18 cellular contexts compared by ENCODE assay signal in the genomic region with DNA sequence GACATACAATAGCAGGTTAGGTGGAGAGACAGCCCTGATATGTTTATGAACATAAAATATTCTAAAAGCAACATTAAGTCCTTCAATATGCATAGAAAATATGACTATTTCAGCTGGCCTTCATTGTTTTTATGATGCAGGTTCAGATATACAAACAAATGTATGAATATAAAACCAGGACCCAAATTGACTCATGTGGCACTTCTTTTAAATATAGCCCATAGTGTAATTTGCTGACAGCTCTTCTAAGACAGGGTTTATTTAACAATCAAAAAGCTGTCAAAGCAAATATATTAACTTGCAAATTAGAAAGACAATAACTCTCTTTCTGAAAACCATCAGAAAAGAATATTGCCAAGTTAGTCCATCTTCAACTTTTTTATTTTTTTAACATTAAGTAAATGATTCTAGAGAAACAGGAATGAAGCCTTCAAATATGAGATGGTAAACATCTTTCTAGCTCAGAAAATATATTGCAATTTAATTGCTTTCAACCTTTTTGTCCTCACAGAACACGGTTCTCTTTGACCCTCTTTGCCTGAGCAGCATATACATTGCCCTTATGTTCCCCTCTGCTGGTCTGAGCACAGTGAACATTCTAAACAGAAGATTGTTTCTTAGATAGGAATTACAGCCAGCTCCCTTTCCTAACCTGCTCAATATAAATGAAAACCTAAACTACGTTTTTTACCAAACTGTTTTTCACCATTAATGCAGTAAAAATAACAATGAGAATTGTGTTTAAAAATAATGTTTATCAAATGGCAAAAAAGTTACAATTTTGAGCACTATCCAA.
DNase-seq lines count a peak whose midpoint lies in the region; ATAC-seq, FAIRE-seq and TF ChIP-seq lines count a peak whose summit lies in the region.
"Had no signal": no experiment of that assay in that cellular context is flagged by ENCODE, and none has a peak within 500 bp of the region (broad histone marks: within the 10 kb centered on the region; RNA-seq: fewer than 3 reads in every experiment).

No MANE protein-coding gene starts in this region.

- H3K4me3 ChIP-seq in BE2C (ENCODE audit: low read depth, low read length), result no peak overlapping the region
- no peak overlapping the region for H3K4me3 ChIP-seq in SJCRH30
- H3K4me3 ChIP-seq: K562, SK-N-MC had no signal

- peak overlapping the region; percentile 89 for H3K27ac Mint-ChIP-seq in glutamatergic neuron (ENCODE audit: unreplicated experiment)

- H3K9me3 Mint-ChIP-seq in glutamatergic neuron (ENCODE audit: unreplicated experiment), result peaks cover 11% of the 10 kb centered on the region

- H3K27ac ChIP-seq in SJCRH30, result no peak overlapping the region
- H3K27ac ChIP-seq: SK-N-MC had no signal

- ATAC-seq in GM21390 (IDR thresholded peaks at IDR 0.05; ENCODE audit: unreplicated experiment), result no peak
- ATAC-seq: K562 had no signal

- peak overlapping the region; percentile 78 for H3K4me3 Mint-ChIP-seq in glutamatergic neuron (ENCODE audit: unreplicated experiment)

- TF ChIP-seq CTCF in BE2C (IDR thresholded peaks at IDR 0.05; ENCODE audit: low read depth, low read length) (0 out of 2 replicates have a peak, but pooled peaks have one; percentile 14), D721Med (IDR thresholded peaks at IDR 0.05; ENCODE audit: insufficient read depth, missing control alignments) (no peak), glutamatergic neuron (IDR thresholded peaks at IDR 0.05; ENCODE audit: partially characterized antibody, unreplicated experiment) (no peak)

- peak; percentile 77 for FAIRE-seq in D721Med (lab: Jason Lieb, UNC)
- FAIRE-seq: K562 had no signal

- H3K36me3 Mint-ChIP-seq in glutamatergic neuron (ENCODE audit: unreplicated experiment), result no peaks in the 10 kb centered on the region

- H3K9me3 ChIP-seq in BE2C (no peaks in the 10 kb centered on the region), SJCRH30 (replicated peaks) (no peaks in the 10 kb centered on the region)

- H3K27me3 ChIP-seq in BE2C, result no peaks in the 10 kb centered on the region
- no peaks in the 10 kb centered on the region for H3K27me3 ChIP-seq in SJCRH30

- peaks cover 2% of the 10 kb centered on the region for H3K27me3 Mint-ChIP-seq in glutamatergic neuron (ENCODE audit: unreplicated experiment)

- peaks cover 35% of the 10 kb centered on the region for H3K4me1 ChIP-seq in BE2C
- H3K4me1 ChIP-seq in SJCRH30, result no peaks in the 10 kb centered on the region

- H3K4me1 Mint-ChIP-seq in glutamatergic neuron (ENCODE audit: low read depth, unreplicated experiment), result peaks cover 63% of the 10 kb centered on the region

- DNase-seq in BE2C, result no peak
- DNase-seq in D721Med (ENCODE audit: insufficient read length, low spot score), result no peak
- DNase-seq in NCI-H748 treated with DMSO at 0.1 percent for 48 hours (lab: John Stamatoyannopoulos, UW), result peak; percentile 7
- no peak for DNase-seq in glutamatergic neuron
- DNase-seq in SJCRH30, result no peak
- no peak for DNase-seq in HPDE6-E6E7 (ENCODE audit: extremely low spot score)
- DNase-seq: C1 segment of cervical spinal cord, GOT3, NCI-H1105 treated with DMSO at 0.1 percent for 48 hours, NCI-H2029, NCI-H226, OCI-M1, Right ventricle myocardium superior, T-helper 1 cell, T-helper 9 cell had no signal

- no peaks in the 10 kb centered on the region for H3K36me3 ChIP-seq in BE2C
- no peaks in the 10 kb centered on the region for H3K36me3 ChIP-seq in SJCRH30
